Comparison of ENCODE assay signal across 1 cellular context in the genomic region with DNA sequence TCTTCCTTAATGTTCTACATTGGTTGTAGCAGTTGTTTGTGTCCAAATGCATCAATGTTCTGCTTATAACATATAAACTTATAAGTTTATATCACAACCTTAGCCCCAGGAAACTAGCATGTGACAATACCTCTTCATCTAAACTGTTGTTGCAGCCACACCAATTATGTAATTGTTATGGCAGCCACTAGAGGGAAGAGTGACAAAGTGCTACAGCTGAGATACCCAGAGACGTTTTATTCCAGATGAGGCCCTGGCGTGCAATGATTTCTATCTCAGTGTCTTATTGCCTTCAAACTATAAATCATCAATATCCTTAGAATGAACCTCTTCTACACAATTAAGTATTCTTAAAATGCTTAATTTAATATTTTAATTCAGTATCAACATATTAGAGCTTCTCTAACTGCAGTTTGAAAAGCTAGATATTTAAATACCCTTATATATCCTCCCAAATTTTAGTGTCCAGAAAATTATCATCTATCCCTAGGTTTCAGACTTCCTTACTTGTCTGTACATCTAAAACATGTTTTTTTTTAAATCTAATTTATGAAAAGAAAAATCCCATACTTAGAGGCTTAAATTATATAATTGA.
TF ChIP-seq lines count a peak whose summit lies in the region.

No MANE protein-coding gene starts in this region.

TF ChIP-seq in K562, 482 proteins besides CTCF, POLR2A, EP300 and RAD21 (continued from another document):
- TF ChIP-seq ZBTB11 (CRISPR knock-in tag; IDR thresholded peaks at IDR 0.05) (no peak), ILF3 (IDR thresholded peaks at IDR 0.05; ENCODE audit: borderline replicate concordance) (no peak), KLF6 (CRISPR knock-in tag; IDR thresholded peaks at IDR 0.05; ENCODE audit: borderline replicate concordance) (no peak), ZNF282 (CRISPR knock-in tag; IDR thresholded peaks at IDR 0.05) (no peak), SAP30 (IDR thresholded peaks at IDR 0.05; ENCODE audit: borderline replicate concordance, insufficient read depth, low read depth, low read length, poor library complexity, severe bottlenecking) (no peak), SRSF3 (IDR thresholded peaks at IDR 0.05; ENCODE audit: insufficient read depth, low read length) (no peak)
- TF ChIP-seq, protein P1, sequence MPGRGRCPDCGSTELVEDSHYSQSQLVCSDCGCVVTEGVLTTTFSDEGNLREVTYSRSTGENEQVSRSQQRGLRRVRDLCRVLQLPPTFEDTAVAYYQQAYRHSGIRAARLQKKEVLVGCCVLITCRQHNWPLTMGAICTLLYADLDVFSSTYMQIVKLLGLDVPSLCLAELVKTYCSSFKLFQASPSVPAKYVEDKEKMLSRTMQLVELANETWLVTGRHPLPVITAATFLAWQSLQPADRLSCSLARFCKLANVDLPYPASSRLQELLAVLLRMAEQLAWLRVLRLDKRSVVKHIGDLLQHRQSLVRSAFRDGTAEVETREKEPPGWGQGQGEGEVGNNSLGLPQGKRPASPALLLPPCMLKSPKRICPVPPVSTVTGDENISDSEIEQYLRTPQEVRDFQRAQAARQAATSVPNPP (IDR thresholded peaks at IDR 0.05; ENCODE audit: borderline replicate concordance, insufficient read depth, insufficient read length): no peak
